ENCODE assay signal across 8 cellular contexts in genomic region chr2:219598308-219599078, GRCh38. TPM values are rescaled to one million over a fixed set of nuclear protein-coding genes. Genes with fewer than 3 reads are reported as not detected.
DNase-seq lines count a peak whose midpoint lies in the region; ATAC-seq, FAIRE-seq and TF ChIP-seq lines count a peak whose summit lies in the region.

No MANE protein-coding gene starts in this region.

- H3K9me3 ChIP-seq in heart left ventricle (no peaks in the 10 kb centered on the region), tibial nerve (no peaks in the 10 kb centered on the region)

- peaks cover 22% of the 10 kb centered on the region for H3K36me3 Mint-ChIP-seq in activated T-helper 2 cell treated with anti-CD3 and anti-CD28 coated beads, Interferon-gamma antibody, Interleukin-2, Interleukin-4, amounts not matched to agents 10 μg/mL and 5 μg/mL and 100 μg/mL, durations not matched to agents 14 hours and 24 hours and 36 hours (ENCODE audit: low read depth)

- no peak for TF ChIP-seq EP300 in tibial nerve (IDR thresholded peaks at IDR 0.05)

- H3K27ac ChIP-seq in heart left ventricle: peak overlapping the region; percentile 11 to 97 (median 94)
- H3K27ac ChIP-seq in layer of hippocampus (ENCODE audit: low read depth, low read length): peak overlapping the region; percentile 92
- peak overlapping the region; percentile 81 to 95 (median 90) for H3K27ac ChIP-seq in tibial nerve

- no peak for FAIRE-seq in urothelium cell line (lab: Jason Lieb, UNC)

- no peak for TF ChIP-seq POLR2A in heart left ventricle (IDR thresholded peaks at IDR 0.05)
- TF ChIP-seq POLR2A in tibial nerve (IDR thresholded peaks at IDR 0.05): no peak

- TF ChIP-seq CTCF in heart left ventricle (IDR thresholded peaks at IDR 0.05) (no peak), tibial nerve (IDR thresholded peaks at IDR 0.05) (no peak)

- peaks cover 18% of the 10 kb centered on the region for H3K4me1 Mint-ChIP-seq in activated T-helper 2 cell treated with anti-CD3 and anti-CD28 coated beads, Interferon-gamma antibody, Interleukin-2, Interleukin-4, amounts not matched to agents 10 μg/mL and 5 μg/mL and 100 μg/mL, durations not matched to agents 14 hours and 24 hours and 36 hours (ENCODE audit: low read depth)

- DNase-seq in heart left ventricle (no peak), left cardiac atrium (no peak), tibial nerve (ENCODE audit: low spot score in 2 of 2) (no peak), EL (no peak), urothelium cell line (ENCODE audit: low spot score) (no peak)
- DNase-seq in activated T-helper 2 cell treated with anti-CD3 and anti-CD28 coated beads, Interferon-gamma antibody, Interleukin-2, Interleukin-4, amounts not matched to agents 10 μg/mL and 5 μg/mL and 100 μg/mL, durations not matched to agents 14 hours and 24 hours and 36 hours (ENCODE audit: low spot score): no peak

- H3K27ac Mint-ChIP-seq in activated T-helper 2 cell treated with anti-CD3 and anti-CD28 coated beads, Interferon-gamma antibody, Interleukin-2, Interleukin-4, amounts not matched to agents 10 μg/mL and 5 μg/mL and 100 μg/mL, durations not matched to agents 14 hours and 24 hours and 36 hours: peak overlapping the region; percentile 90

- 24 to 32% (median 27%) methylated on average over 9 of the region's 9 CpGs for WGBS in heart left ventricle, 4 donors
- 22 to 26% methylated on average over 9 of the region's 9 CpGs for WGBS in tibial nerve, 2 donors

- H3K4me3 ChIP-seq in heart left ventricle (peak overlapping the region; percentile 33 to 80 (median 68)), tibial nerve (peak overlapping the region; percentile 55 to 73 (median 66))

- no peaks in the 10 kb centered on the region for H3K27me3 Mint-ChIP-seq in activated T-helper 2 cell treated with anti-CD3 and anti-CD28 coated beads, Interferon-gamma antibody, Interleukin-2, Interleukin-4, amounts not matched to agents 10 μg/mL and 5 μg/mL and 100 μg/mL, durations not matched to agents 14 hours and 24 hours and 36 hours (ENCODE audit: low read depth)

- intact Hi-C loops in heart left ventricle (cut with DNase I): loop anchor here in 5 of 10 donors (1.0 to 5.0 kb wide), 6 partner anchors 36 to 206 kb away; partner anchors contain the start of genes CHPF (in 3 of the 5), GMPPA (in 1 of the 5) and TMEM198 (in 1 of the 5)
- intact Hi-C loops in left cardiac atrium (cut with DNase I): no loop called here
- intact Hi-C loops in activated T-helper 2 cell treated with anti-CD3 and anti-CD28 coated beads, Interferon-gamma antibody, Interleukin-2, Interleukin-4, amounts not matched to agents 10 μg/mL and 5 μg/mL and 100 μg/mL, durations not matched to agents 14 hours and 24 hours and 36 hours (cut with micrococcal nuclease): loop anchor here (1.0 to 5.0 kb wide), 3 partner anchors 44 to 421 kb away; partner anchors contain the start of genes CNPPD1, GMPPA and RETREG2

- H3K4me1 ChIP-seq in heart left ventricle (peaks cover 0 to 20% (median 13%) of the 10 kb centered on the region in 12 donors), tibial nerve (peaks cover 0 to 34% (median 10%) of the 10 kb centered on the region in 4 donors)

- H3K27me3 ChIP-seq in heart left ventricle: no peaks in the 10 kb centered on the region
- no peaks in the 10 kb centered on the region for H3K27me3 ChIP-seq in layer of hippocampus (ENCODE audit: control insufficient read depth, insufficient read depth, low read length)
- H3K27me3 ChIP-seq in tibial nerve: no peaks in the 10 kb centered on the region

- peaks cover 0 to 31% (median 22%) of the 10 kb centered on the region in 9 donors for H3K36me3 ChIP-seq in heart left ventricle
- H3K36me3 ChIP-seq in tibial nerve: peaks cover 0 to 26% (median 0%) of the 10 kb centered on the region in 3 donors

- no peaks in the 10 kb centered on the region for H3K9me3 Mint-ChIP-seq in activated T-helper 2 cell treated with anti-CD3 and anti-CD28 coated beads, Interferon-gamma antibody, Interleukin-2, Interleukin-4, amounts not matched to agents 10 μg/mL and 5 μg/mL and 100 μg/mL, durations not matched to agents 14 hours and 24 hours and 36 hours

- ATAC-seq in heart left ventricle (no peak), left cardiac atrium (no peak), GM21423 (IDR thresholded peaks at IDR 0.05; ENCODE audit: unreplicated experiment) (no peak)

- peak overlapping the region; percentile 93 for H3K4me3 Mint-ChIP-seq in activated T-helper 2 cell treated with anti-CD3 and anti-CD28 coated beads, Interferon-gamma antibody, Interleukin-2, Interleukin-4, amounts not matched to agents 10 μg/mL and 5 μg/mL and 100 μg/mL, durations not matched to agents 14 hours and 24 hours and 36 hours (ENCODE audit: low read depth)

RNA-seq across cellular contexts. Expression of gene STK11IP, which starts 0.8 kb away (rescaled TPM):
- total RNA-seq in heart left ventricle: 10 to 100 TPM in 7 of 9 donors, 1 to 10 TPM in 2; 7.3 to 24.1 (median 13.9) TPM
- polyA plus RNA-seq in heart left ventricle: 10 to 100 TPM; 14.9 to 15.6 TPM
- 10 to 100 TPM; 12.4 to 14.1 TPM for total RNA-seq in left cardiac atrium
- 32.5 and 38.1 TPM in 2 replicates for total RNA-seq in activated T-helper 2 cell treated with anti-CD3 and anti-CD28 coated beads, Interferon-gamma antibody, Interleukin-2, Interleukin-4, amounts not matched to agents 10 μg/mL and 5 μg/mL and 100 μg/mL, durations not matched to agents 14 hours and 24 hours and 36 hours
- 10 to 100 TPM; 33.9 to 77.0 (median 72.3) TPM for total RNA-seq in tibial nerve

RNA-seq across cellular contexts. Expression of gene INHA, which starts 26.4 kb away (rescaled TPM):
- total RNA-seq in heart left ventricle (10 to 100 TPM in 1 of 9 donors, 1 to 10 TPM in 7, under 1 TPM in 1; 0.52 to 14.2 (median 1.8) TPM), left cardiac atrium (10 to 100 TPM in 1 of 2 donors, 1 to 10 TPM in 1; 2.2 to 16.2 TPM), tibial nerve (1 to 10 TPM in 2 of 4 donors, not detected in 2; 1.1 to 1.4 TPM)
- 10 to 100 TPM in 1 of 2 donors, 1 to 10 TPM in 1; 5.5 to 12.0 TPM for polyA plus RNA-seq in heart left ventricle
- total RNA-seq in activated T-helper 2 cell treated with anti-CD3 and anti-CD28 coated beads, Interferon-gamma antibody, Interleukin-2, Interleukin-4, amounts not matched to agents 10 μg/mL and 5 μg/mL and 100 μg/mL, durations not matched to agents 14 hours and 24 hours and 36 hours: not detected in 2 replicates

RNA-seq across cellular contexts. Expression of gene OBSL1, which starts 27.2 kb away (rescaled TPM):
- total RNA-seq in heart left ventricle: 100 to 1,000 TPM; 149 to 230 (median 178) TPM
- polyA plus RNA-seq in heart left ventricle: 100 to 1,000 TPM in 1 of 2 donors, 10 to 100 TPM in 1; 88.1 to 177 TPM
- total RNA-seq in left cardiac atrium: 100 to 1,000 TPM; 121 to 187 TPM
- 0.37 and 0.59 TPM in 2 replicates for total RNA-seq in activated T-helper 2 cell treated with anti-CD3 and anti-CD28 coated beads, Interferon-gamma antibody, Interleukin-2, Interleukin-4, amounts not matched to agents 10 μg/mL and 5 μg/mL and 100 μg/mL, durations not matched to agents 14 hours and 24 hours and 36 hours
- 100 to 1,000 TPM in 2 of 4 donors, 10 to 100 TPM in 2; 85.0 to 135 (median 98.3) TPM for total RNA-seq in tibial nerve

RNA-seq across cellular contexts. Expression of gene SLC4A3, which starts 28.9 kb away (rescaled TPM):
- total RNA-seq in heart left ventricle: 100 to 1,000 TPM; 249 to 507 (median 428) TPM
- polyA plus RNA-seq in heart left ventricle: 100 to 1,000 TPM; 236 to 250 TPM
- total RNA-seq in left cardiac atrium: 100 to 1,000 TPM; 261 to 360 TPM
- 0.07 and 0.14 TPM in 2 replicates for total RNA-seq in activated T-helper 2 cell treated with anti-CD3 and anti-CD28 coated beads, Interferon-gamma antibody, Interleukin-2, Interleukin-4, amounts not matched to agents 10 μg/mL and 5 μg/mL and 100 μg/mL, durations not matched to agents 14 hours and 24 hours and 36 hours
- total RNA-seq in tibial nerve: 1 to 10 TPM; 1.3 to 5.1 (median 3.4) TPM

RNA-seq across cellular contexts. Expression of gene TMEM198, which starts 54.7 kb away (rescaled TPM):
- total RNA-seq in heart left ventricle (1 to 10 TPM in 8 of 9 donors, under 1 TPM in 1; 0.65 to 4.7 (median 2.3) TPM), left cardiac atrium (1 to 10 TPM; 3.2 to 4.1 TPM), tibial nerve (1 to 10 TPM; 1.6 to 2.4 (median 1.9) TPM)
- 10 to 100 TPM in 1 of 2 donors, 1 to 10 TPM in 1; 2.2 to 10.2 TPM for polyA plus RNA-seq in heart left ventricle
- total RNA-seq in activated T-helper 2 cell treated with anti-CD3 and anti-CD28 coated beads, Interferon-gamma antibody, Interleukin-2, Interleukin-4, amounts not matched to agents 10 μg/mL and 5 μg/mL and 100 μg/mL, durations not matched to agents 14 hours and 24 hours and 36 hours: 3.8 and 4.9 TPM in 2 replicates

Comparison
In these comparisons a context has a peak if more than half of its experiments do, and no peak if none do; other contexts are left out.
1. RNA of gene OBSL1, which starts 27.2 kb away (total RNA-seq): 121 to 187 TPM in left cardiac atrium, 149 to 230 TPM in heart left ventricle and 85.0 to 135 TPM in tibial nerve; 0.37 to 0.59 TPM in activated T-helper 2 cell treated with anti-CD3 and anti-CD28 coated beads, Interferon-gamma antibody, Interleukin-2, Interleukin-4, amounts not matched to agents 10 μg/mL and 5 μg/mL and 100 μg/mL, durations not matched to agents 14 hours and 24 hours and 36 hours; every median in the first group is over 10 times any median in the second.
2. Peak in every context shown above with its lines, with median percentiles within 50 percentile points of each other: H3K27ac ChIP-seq.